ENCODE assay signal across 14 cellular contexts in genomic region chr22:26489447-26490036, GRCh38. TPM values are rescaled to one million over a fixed set of nuclear protein-coding genes. Genes with fewer than 3 reads are reported as not detected.
DNase-seq lines count a peak whose midpoint lies in the region; ATAC-seq and TF ChIP-seq lines count a peak whose summit lies in the region.
"Had no signal": no experiment of that assay in that cellular context is flagged by ENCODE, and none has a peak within 500 bp of the region (broad histone marks: within the 10 kb centered on the region; RNA-seq: fewer than 3 reads in every experiment).

No MANE protein-coding gene starts in this region.

- H3K4me1 ChIP-seq in left lung = peaks cover 1 to 18% of the 10 kb centered on the region in 2 donors

- H3K27me3 ChIP-seq in left lung = no peaks in the 10 kb centered on the region
- H3K27me3 ChIP-seq: foreskin keratinocyte had no signal

- no peak for ATAC-seq in activated naive CD4-positive, alpha-beta T cell treated with anti-CD3 and anti-CD28 coated beads, Interleukin-2, amount 50 U/mL, for 72 hours
- no peak for ATAC-seq in activated CD8-positive, alpha-beta T cell treated with anti-CD3 and anti-CD28 coated beads for 36 hours
- no peak for ATAC-seq in HG03342 (IDR thresholded peaks at IDR 0.05; ENCODE audit: unreplicated experiment)
- ATAC-seq in left lung = no peak
- ATAC-seq: foreskin keratinocyte, left ventricle myocardium superior had no signal

- H3K4me3 Mint-ChIP-seq in activated CD8-positive, alpha-beta T cell treated with anti-CD3 and anti-CD28 coated beads for 36 hours = no peak overlapping the region
- H3K4me3 Mint-ChIP-seq: activated naive CD4-positive, alpha-beta T cell treated with anti-CD3 and anti-CD28 coated beads, Interleukin-2, amount 10 ng/mL, durations not matched to agents 7 days and 5 days had no signal

- POLR2A ChIA-PET in activated CD8-positive, alpha-beta T cell treated with anti-CD3 and anti-CD28 coated beads for 36 hours (lab: Charles Lee) = interaction anchor here (0.6 to 1.8 kb wide), 4 partner anchors 10 to 173 kb away, joined by 3 to 7 read pairs (median 4); no protein-coding TSS in a partner anchor

- H3K4me1 Mint-ChIP-seq in activated CD8-positive, alpha-beta T cell treated with anti-CD3 and anti-CD28 coated beads for 36 hours (ENCODE audit: low read depth) = peaks cover 29% of the 10 kb centered on the region

- H3K36me3 Mint-ChIP-seq in activated naive CD4-positive, alpha-beta T cell treated with anti-CD3 and anti-CD28 coated beads, Interleukin-2, amount 50 U/mL, for 72 hours = peaks cover 3 to 13% of the 10 kb centered on the region in 2 donors
- peaks cover 47% of the 10 kb centered on the region for H3K36me3 Mint-ChIP-seq in activated CD8-positive, alpha-beta T cell treated with anti-CD3 and anti-CD28 coated beads for 36 hours (ENCODE audit: low read depth)

- CTCF ChIA-PET in activated CD8-positive, alpha-beta T cell treated with anti-CD3 and anti-CD28 coated beads for 36 hours (lab: Charles Lee) = interaction anchor here (0.7 to 2.0 kb wide), 3 partner anchors 12 to 176 kb away, joined by 3 to 5 read pairs (median 3); no protein-coding TSS in a partner anchor

- no peak overlapping the region for H3K27ac ChIP-seq in left lung
- H3K27ac ChIP-seq: foreskin keratinocyte, prostate gland had no signal

- peaks cover 0 to 80% of the 10 kb centered on the region in 2 donors for H3K36me3 ChIP-seq in left lung

- H3K4me3 ChIP-seq in left lung = no peak overlapping the region
- H3K4me3 ChIP-seq: prostate gland had no signal

- TF ChIP-seq CTCF in activated CD8-positive, alpha-beta T cell treated with anti-CD3 and anti-CD28 coated beads for 36 hours (IDR thresholded peaks at IDR 0.05) = no peak
- TF ChIP-seq CTCF in left lung (IDR thresholded peaks at IDR 0.05) = no peak

- intact Hi-C loops in activated CD8-positive, alpha-beta T cell treated with anti-CD3 and anti-CD28 coated beads for 36 hours (cut with micrococcal nuclease) = no loop called here
- intact Hi-C loops in cardiac septum (cut with DNase I) (no loop called here), left lung (cut with DNase I) (no loop called here)

- H3K9me3 Mint-ChIP-seq in activated naive CD4-positive, alpha-beta T cell treated with anti-CD3 and anti-CD28 coated beads, Interleukin-2, amount 50 U/mL, for 72 hours = no peaks in the 10 kb centered on the region
- H3K9me3 Mint-ChIP-seq in activated CD8-positive, alpha-beta T cell treated with anti-CD3 and anti-CD28 coated beads for 36 hours = no peaks in the 10 kb centered on the region
- H3K9me3 Mint-ChIP-seq: activated naive CD4-positive, alpha-beta T cell treated with anti-CD3 and anti-CD28 coated beads, Interleukin-2, amount 10 ng/mL, durations not matched to agents 7 days and 5 days had no signal

- H3K27me3 Mint-ChIP-seq in activated CD8-positive, alpha-beta T cell treated with anti-CD3 and anti-CD28 coated beads for 36 hours = no peaks in the 10 kb centered on the region
- H3K27me3 Mint-ChIP-seq: activated naive CD4-positive, alpha-beta T cell treated with anti-CD3 and anti-CD28 coated beads, Interleukin-2, amount 10 ng/mL, durations not matched to agents 7 days and 5 days had no signal

- peak overlapping the region; percentile 59 to 90 for H3K27ac Mint-ChIP-seq in activated naive CD4-positive, alpha-beta T cell treated with anti-CD3 and anti-CD28 coated beads, Interleukin-2, amount 50 U/mL, for 72 hours
- peak overlapping the region; percentile 61 for H3K27ac Mint-ChIP-seq in activated CD8-positive, alpha-beta T cell treated with anti-CD3 and anti-CD28 coated beads for 36 hours
- H3K27ac Mint-ChIP-seq: activated naive CD4-positive, alpha-beta T cell treated with anti-CD3 and anti-CD28 coated beads, Interleukin-2, amount 10 ng/mL, durations not matched to agents 7 days and 5 days had no signal

- no peaks in the 10 kb centered on the region for H3K9me3 ChIP-seq in left lung
- H3K9me3 ChIP-seq: prostate gland had no signal

- no peak for DNase-seq in activated naive CD4-positive, alpha-beta T cell treated with anti-CD3 and anti-CD28 coated beads, Interleukin-2, amount 50 U/mL, for 72 hours (ENCODE audit: low spot score in 2 of 2)
- no peak for DNase-seq in activated naive CD4-positive, alpha-beta T cell (lab: John Stamatoyannopoulos, UW)
- no peak for DNase-seq in activated CD8-positive, alpha-beta T cell treated with anti-CD3 and anti-CD28 coated beads for 36 hours
- DNase-seq in kidney tubule cell (ENCODE audit: low spot score) (peak; percentile 44), cardiac septum (ENCODE audit: low spot score) (no peak), left lung (no peak)
- no peak for DNase-seq in stimulated activated CD4-positive, alpha-beta T cell treated with anti-CD3 and anti-CD28 coated beads, Interleukin-2, amount 100 ng/mL, for 24 hours
- DNase-seq: activated naive CD4-positive, alpha-beta T cell treated with anti-CD3 and anti-CD28 coated beads, Interleukin-2, amount 10 ng/mL, durations not matched to agents 7 days and 5 days; foreskin keratinocyte; left ventricle myocardium superior; NCI-H1436; NCI-H2171 treated with DMSO at 0.1 percent for 48 hours had no signal

RNA-seq across cellular contexts. Expression of gene SRRD, which starts 5.9 kb away (rescaled TPM):
- total RNA-seq in activated naive CD4-positive, alpha-beta T cell treated with anti-CD3 and anti-CD28 coated beads, Interleukin-2, amount 50 U/mL, for 72 hours = 10 to 100 TPM; 18.6 to 27.4 TPM
- total RNA-seq in activated CD8-positive, alpha-beta T cell treated with anti-CD3 and anti-CD28 coated beads for 36 hours = 10 to 100 TPM; 24.8 to 26.3 TPM
- total RNA-seq in cardiac septum (14.5 TPM), left lung (10 to 100 TPM; 18.5 to 19.2 TPM)

RNA-seq across cellular contexts. Expression of gene HPS4, which starts 6.0 kb away (rescaled TPM):
- total RNA-seq in activated naive CD4-positive, alpha-beta T cell treated with anti-CD3 and anti-CD28 coated beads, Interleukin-2, amount 50 U/mL, for 72 hours = 10 to 100 TPM; 51.3 to 62.6 TPM
- total RNA-seq in activated CD8-positive, alpha-beta T cell treated with anti-CD3 and anti-CD28 coated beads for 36 hours = 10 to 100 TPM; 51.8 to 53.5 TPM
- total RNA-seq in cardiac septum (11.9 TPM), left lung (10 to 100 TPM; 25.4 to 30.1 TPM)

RNA-seq across cellular contexts. Expression of gene TFIP11, which starts 22.7 kb away (rescaled TPM):
- total RNA-seq in activated naive CD4-positive, alpha-beta T cell treated with anti-CD3 and anti-CD28 coated beads, Interleukin-2, amount 50 U/mL, for 72 hours = 10 to 100 TPM; 45.5 to 49.3 TPM
- total RNA-seq in activated CD8-positive, alpha-beta T cell treated with anti-CD3 and anti-CD28 coated beads for 36 hours = 10 to 100 TPM; 37.4 to 37.8 TPM
- total RNA-seq in cardiac septum (18.0 TPM), left lung (10 to 100 TPM; 32.1 to 39.2 TPM)
